ENCODE assay signal across 10 cellular contexts in the genomic region with DNA sequence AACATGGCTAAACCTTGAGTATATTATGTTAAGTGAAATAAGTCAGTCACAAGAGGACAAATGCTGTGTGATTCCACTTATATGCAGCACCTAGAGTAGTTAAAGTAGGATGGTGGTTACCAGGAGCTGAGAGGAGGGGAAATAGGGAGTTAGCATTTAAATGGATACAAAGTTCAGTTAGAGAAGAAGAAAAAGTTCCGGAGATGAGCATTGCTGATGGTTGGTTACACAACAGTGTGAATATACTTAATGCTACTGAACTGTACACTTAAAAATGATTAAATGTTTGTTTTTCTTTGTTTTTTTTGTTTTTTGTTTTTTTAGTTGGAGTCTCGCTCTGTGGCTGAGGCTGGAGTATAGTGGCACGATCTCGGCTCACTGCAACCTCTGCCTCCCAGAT.
"Had no signal": no experiment of that assay in that cellular context is flagged by ENCODE, and none has a peak within 500 bp of the region (broad histone marks: within the 10 kb centered on the region; RNA-seq: fewer than 3 reads in every experiment).

No MANE protein-coding gene starts in this region.

- H3K9ac ChIP-seq: GM23248 had no signal

- H2AFZ ChIP-seq: GM23248, GM23338 had no signal

- ATAC-seq: GM23338, HCT116 had no signal

- DNase-seq: GM23248, GOT3, H7, H9, HCEC 1CT, HFFc6 had no signal

- H3K4me3 ChIP-seq: GM23248, GM23338, HAP-1 had no signal

- H3K27ac ChIP-seq: GM23248 had no signal

- FAIRE-seq: H1 had no signal

- H3K4me2 ChIP-seq: GM23338 had no signal

- H3K9me3 ChIP-seq: HAP-1 had no signal

- H3K4me1 ChIP-seq: HAP-1 had no signal

- H3K36me3 ChIP-seq: HAP-1 had no signal
